In the genomic region with DNA sequence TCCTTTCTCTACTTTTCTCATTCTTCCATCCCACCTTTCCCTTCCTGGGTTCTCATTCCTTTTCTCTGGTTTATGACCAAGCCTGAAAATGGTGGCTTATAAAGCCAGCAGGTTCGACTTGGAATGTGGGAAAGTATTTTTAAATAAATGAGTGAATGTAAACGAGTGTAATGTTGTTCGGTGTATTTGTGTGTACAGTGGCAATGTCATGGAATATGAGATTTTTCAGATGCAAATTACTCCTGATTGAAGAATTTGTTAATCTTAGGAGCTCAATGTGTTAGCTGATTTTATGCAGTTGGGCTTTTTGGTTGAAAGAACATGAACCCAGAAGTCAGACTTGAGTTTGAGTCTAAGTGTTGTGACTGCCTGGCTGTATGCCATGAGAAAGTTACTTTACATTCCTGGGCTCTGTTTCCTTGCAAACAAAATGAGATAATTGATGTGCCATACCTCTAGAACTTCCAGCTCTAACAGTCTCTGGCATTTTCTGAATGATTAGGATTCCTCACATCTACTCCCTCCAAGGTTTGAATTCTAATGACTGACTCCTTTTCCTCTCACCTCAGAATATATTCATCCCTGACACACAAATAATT, we compare ENCODE assay signal across 14 cellular contexts. TPM values are rescaled to one million over a fixed set of nuclear protein-coding genes. Genes with fewer than 3 reads are reported as not detected.
DNase-seq lines count a peak whose midpoint lies in the region; ATAC-seq and TF ChIP-seq lines count a peak whose summit lies in the region.
"Had no signal": no experiment of that assay in that cellular context is flagged by ENCODE, and none has a peak within 500 bp of the region (broad histone marks: within the 10 kb centered on the region; RNA-seq: fewer than 3 reads in every experiment).

No MANE protein-coding gene starts in this region.

- POLR2A ChIA-PET in WTC11 (lab: Charles Lee) = no interaction called here

- peak overlapping the region; percentile 88 for H3K27ac ChIP-seq in GM23338 (ENCODE audit: low read depth)

- H3K27me3 ChIP-seq in GM23338 (ENCODE audit: insufficient read depth) (no peaks in the 10 kb centered on the region), skeletal muscle satellite cell (ENCODE audit: control insufficient read depth, insufficient read depth, low read length) (no peaks in the 10 kb centered on the region)

- no peaks in the 10 kb centered on the region for H3K79me2 ChIP-seq in GM23338 (replicated peaks; ENCODE audit: insufficient read depth)

- TF ChIP-seq CTCF in GM23338 (conservative IDR thresholded peaks at IDR 0.05; ENCODE audit: low read depth in 2 of 2) (no peak), WTC11 (IDR thresholded peaks at IDR 0.05) (no peak), fibroblast of the aortic adventitia (IDR thresholded peaks at IDR 0.05; ENCODE audit: insufficient read depth, low read length) (no peak), GM10266 (IDR thresholded peaks at IDR 0.05; ENCODE audit: control insufficient read depth, insufficient read depth, low read depth, missing control alignments) (no peak)

- no peaks in the 10 kb centered on the region for H3F3A ChIP-seq in GM23338 (replicated peaks; ENCODE audit: low read depth)

- no peaks in the 10 kb centered on the region for H3K36me3 ChIP-seq in GM23338 (ENCODE audit: insufficient read depth)
- H3K36me3 ChIP-seq in skeletal muscle satellite cell (ENCODE audit: insufficient read depth, low read length) = peaks cover 16% of the 10 kb centered on the region

- H3K27me3 Mint-ChIP-seq in GM23338 (ENCODE audit: insufficient read depth, low read depth, poor library complexity) (peaks cover 4% of the 10 kb centered on the region), WTC11 (ENCODE audit: low read depth) (no peaks in the 10 kb centered on the region)

- H3K9me3 Mint-ChIP-seq in GM23338 = no peaks in the 10 kb centered on the region
- H3K9me3 Mint-ChIP-seq in WTC11 = no peaks in the 10 kb centered on the region
- H3K9me3 Mint-ChIP-seq: CD4-positive, alpha-beta T cell; nephron progenitor cell; stimulated activated naive CD8-positive, alpha-beta T cell treated with anti-CD3 and anti-CD28 coated beads, Interleukin-15, amount 100 ng/mL, for 72 hours had no signal

- H3K36me3 Mint-ChIP-seq in GM23338 (ENCODE audit: low read depth) (no peaks in the 10 kb centered on the region), WTC11 (no peaks in the 10 kb centered on the region)

- H3K9me3 ChIP-seq in skeletal muscle satellite cell (replicated peaks; ENCODE audit: low read length) = no peaks in the 10 kb centered on the region

- no peak overlapping the region for H3K4me3 ChIP-seq in GM23338
- no peak overlapping the region for H3K4me3 ChIP-seq in fibroblast of the aortic adventitia (ENCODE audit: low read depth, low read length)
- H3K4me3 ChIP-seq in skeletal muscle satellite cell (ENCODE audit: low read length) = no peak overlapping the region

- no peaks in the 10 kb centered on the region for H3K9me2 ChIP-seq in GM23338 (ENCODE audit: insufficient read depth)

- H3K4me1 ChIP-seq in GM23338 (ENCODE audit: insufficient read depth) (peaks cover 27% of the 10 kb centered on the region), skeletal muscle satellite cell (ENCODE audit: control insufficient read depth, insufficient read depth, low read length) (peaks cover 32% of the 10 kb centered on the region)

- H3K4me2 ChIP-seq in GM23338 (peak overlapping the region; percentile 49), skeletal muscle satellite cell (ENCODE audit: low read length) (peak overlapping the region; percentile 24)

- H3K9ac ChIP-seq in skeletal muscle satellite cell (ENCODE audit: low read depth, low read length) = peak overlapping the region; percentile 7

- DNase-seq in GM23338 (ENCODE audit: low spot score) (peak; percentile 68), WTC11 (ENCODE audit: low spot score) (no peak), fibroblast of the aortic adventitia (ENCODE audit: low read depth) (peak; percentile 49), NCI-H1930 (lab: John Stamatoyannopoulos, UW) (no peak), GM10266 (ENCODE audit: extremely low spot score) (no peak), NCI-H2107 (lab: John Stamatoyannopoulos, UW) (no peak)
- no peak for DNase-seq in NK-92 treated with Interleukin-12 subunit alpha and Interleukin-12 subunit beta, amount 100 ng/mL, for 24 hours (lab: John Stamatoyannopoulos, UW)
- DNase-seq: activated naive CD4-positive, alpha-beta T cell treated with anti-CD3 and anti-CD28 coated beads, Interleukin-2, amount 50 U/mL, for 16 hours; CD4-positive, alpha-beta T cell; cortex of kidney; nephron progenitor cell; stimulated activated naive CD8-positive, alpha-beta T cell treated with anti-CD3 and anti-CD28 coated beads, Interleukin-15, amount 100 ng/mL, for 72 hours had no signal

- no peaks in the 10 kb centered on the region for H4K20me1 ChIP-seq in GM23338 (replicated peaks; ENCODE audit: insufficient read depth)

- H3K27ac Mint-ChIP-seq in GM23338 (peak overlapping the region; percentile 79), WTC11 (peak overlapping the region; percentile 71)
- H3K27ac Mint-ChIP-seq: CD4-positive, alpha-beta T cell; stimulated activated naive CD8-positive, alpha-beta T cell treated with anti-CD3 and anti-CD28 coated beads, Interleukin-15, amount 100 ng/mL, for 72 hours had no signal

- H3K4me3 Mint-ChIP-seq in GM23338 (no peak overlapping the region), WTC11 (no peak overlapping the region; the same call in 1 of the 2 replicates)
- H3K4me3 Mint-ChIP-seq: CD4-positive, alpha-beta T cell; nephron progenitor cell; stimulated activated naive CD8-positive, alpha-beta T cell treated with anti-CD3 and anti-CD28 coated beads, Interleukin-15, amount 100 ng/mL, for 72 hours had no signal

- H3K4me1 Mint-ChIP-seq in GM23338 (peaks cover 26% of the 10 kb centered on the region), WTC11 (peaks cover 28% of the 10 kb centered on the region)
- H3K4me1 Mint-ChIP-seq: stimulated activated naive CD8-positive, alpha-beta T cell treated with anti-CD3 and anti-CD28 coated beads, Interleukin-15, amount 100 ng/mL, for 72 hours had no signal

- CTCF ChIA-PET in WTC11 (lab: Charles Lee) = interaction anchor here (0.8 to 1.3 kb wide), 2 partner anchors 9 to 12 kb away, joined by 3 read pairs; no protein-coding TSS in a partner anchor

- no peak overlapping the region for H2AFZ ChIP-seq in GM23338

- ATAC-seq in GM23338 = peak; percentile 47
- ATAC-seq in WTC11 = peak; percentile 66
- ATAC-seq: left lobe of liver; stimulated activated naive CD8-positive, alpha-beta T cell treated with anti-CD3 and anti-CD28 coated beads, Interleukin-15, amount 100 ng/mL, for 72 hours had no signal

TF ChIP-seq in GM23338, 12 proteins besides CTCF, POLR2A, EP300 and RAD21:
- no peak for TF ChIP-seq EZH2phosphoT487 (IDR thresholded peaks at IDR 0.05; ENCODE audit: unreplicated experiment)
- no peak for TF ChIP-seq NANOG (IDR thresholded peaks at IDR 0.05; ENCODE audit: borderline replicate concordance)
- no peak for TF ChIP-seq EZH2 (IDR thresholded peaks at IDR 0.05; ENCODE audit: low read depth, unreplicated experiment)
- TF ChIP-seq CREB1 (CRISPR knock-in tag; IDR thresholded peaks at IDR 0.05; ENCODE audit: low read depth) = no peak
- no peak for TF ChIP-seq STAT1 (IDR thresholded peaks at IDR 0.05; ENCODE audit: unreplicated experiment)
- TF ChIP-seq ZNF114 (CRISPR knock-in tag; IDR thresholded peaks at IDR 0.05) = no peak

TF ChIP-seq in WTC11, 78 proteins besides CTCF, POLR2A, EP300 and RAD21 (continues in another document):
- TF ChIP-seq NR1H2 (CRISPR knock-in tag; IDR thresholded peaks at IDR 0.05) (no peak), MXD4 (CRISPR knock-in tag; IDR thresholded peaks at IDR 0.05; ENCODE audit: borderline replicate concordance) (no peak), ZNF425 (CRISPR knock-in tag; conservative IDR thresholded peaks at IDR 0.05) (no peak), ZNF396 (CRISPR knock-in tag; IDR thresholded peaks at IDR 0.05; ENCODE audit: borderline replicate concordance) (no peak), ZBTB43 (CRISPR knock-in tag; IDR thresholded peaks at IDR 0.05) (no peak)

RNA-seq across cellular contexts. Expression of gene SGIP1, which starts 6.6 kb away (rescaled TPM):
- 2.4 and 4.1 TPM in 2 replicates for total RNA-seq in GM23338 (2014; rRNA removed; shearing (Covaris generic))
- 4.5 and 6.1 TPM in 2 replicates for polyA plus RNA-seq in GM23338 (2016; fragmentation: Nextera tagmentation; extraction: Ambion mirVana)
- 3.2 to 3.9 TPM (median 3.3 TPM) in 3 replicates for total RNA-seq in WTC11 (2021)
- 2.1 and 21.1 TPM in 2 replicates for total RNA-seq in fibroblast of the aortic adventitia (ENCODE audit: low replicate concordance)
- 5.9 and 19.3 TPM in 2 replicates for total RNA-seq in skeletal muscle satellite cell (2012; rRNA removed)

Comparison
In these comparisons a context has a peak if more than half of its experiments do, and no peak if none do; other contexts are left out.
1. DNase-seq: peak in GM23338 (single experiment) and fibroblast of the aortic adventitia (single experiment); none in WTC11 (single experiment), NCI-H1930 (0 of 2), GM10266 (single experiment), NCI-H2107 (single experiment) and NK-92 treated with Interleukin-12 subunit alpha and Interleukin-12 subunit beta, amount 100 ng/mL, for 24 hours (single experiment).